18 cellular contexts compared by ENCODE assay signal in genomic region chr17:7120123-7120522, GRCh38. TPM values are rescaled to one million over a fixed set of nuclear protein-coding genes. Genes with fewer than 3 reads are reported as not detected.
DNase-seq lines count a peak whose midpoint lies in the region; ATAC-seq, FAIRE-seq and TF ChIP-seq lines count a peak whose summit lies in the region.
"Had no signal": no experiment of that assay in that cellular context is flagged by ENCODE, and none has a peak within 500 bp of the region (broad histone marks: within the 10 kb centered on the region; RNA-seq: fewer than 3 reads in every experiment).

No MANE protein-coding gene starts in this region.

- H3K9ac ChIP-seq in SK-N-MC (ENCODE audit: insufficient read length): peak overlapping the region; percentile 37
- H3K9ac ChIP-seq: BLaER1 had no signal

- no peak for TF ChIP-seq POLR2A in GM12892 (IDR thresholded peaks at IDR 0.05; ENCODE audit: low read depth, low read length)
- TF ChIP-seq POLR2A in testis (IDR thresholded peaks at IDR 0.05): no peak

- H3K36me3 ChIP-seq in SK-N-MC (ENCODE audit: insufficient read depth, low read length) (no peaks in the 10 kb centered on the region), testis (ENCODE audit: low read depth, missing control alignments) (no peaks in the 10 kb centered on the region)
- H3K36me3 ChIP-seq: BLaER1 had no signal

- peak overlapping the region in 1 of 3 experiments; percentile 27 for H3K4me3 Mint-ChIP-seq in nephron

- H3K27me3 Mint-ChIP-seq in nephron (ENCODE audit: low read depth): peaks cover 3% of the 10 kb centered on the region

- H3K27ac ChIP-seq in SK-N-MC (no peak overlapping the region), testis (peak overlapping the region; percentile 39 to 54)
- H3K27ac ChIP-seq: A549, BLaER1 had no signal

- intact Hi-C loops in testis (cut with DNase I; ENCODE audit: low total_unique reads): no loop called here

- DNase-seq in GM12892 (ENCODE audit: insufficient read length): no peak
- no peak for DNase-seq in SK-N-MC (ENCODE audit: low read depth, low spot score)
- DNase-seq in testis: no peak
- no peak for DNase-seq in NCI-H226
- DNase-seq in activated gamma-delta T cell (lab: John Stamatoyannopoulos, UW): no peak
- DNase-seq: CD4-positive, alpha-beta memory T cell; DMS79; IMR-90 had no signal

- H3K36me3 Mint-ChIP-seq in nephron (ENCODE audit: low read depth): no peaks in the 10 kb centered on the region
- H3K36me3 Mint-ChIP-seq: CD4-positive, alpha-beta memory T cell had no signal

- H3K27me3 ChIP-seq in testis: no peaks in the 10 kb centered on the region
- H3K27me3 ChIP-seq: BLaER1 had no signal

- peaks cover 24% of the 10 kb centered on the region for H3K4me1 Mint-ChIP-seq in nephron
- H3K4me1 Mint-ChIP-seq: CD4-positive, alpha-beta memory T cell had no signal

- ATAC-seq in HG03196 (IDR thresholded peaks at IDR 0.05; ENCODE audit: unreplicated experiment): no peak
- ATAC-seq: A549, GM12878, HCT116 had no signal

- peaks cover 10% of the 10 kb centered on the region for H3K4me1 ChIP-seq in testis

- H3K27ac Mint-ChIP-seq in nephron: peak overlapping the region; percentile 68 to 83 (median 79)

- FAIRE-seq in GM12892 (lab: Jason Lieb, UNC): peak; percentile 30
- FAIRE-seq: GM12878, GM19239 had no signal

- TF ChIP-seq CTCF in nephron (IDR thresholded peaks at IDR 0.05; ENCODE audit: unreplicated experiment in 3 of 3): no peak
- no peak for TF ChIP-seq CTCF in testis (IDR thresholded peaks at IDR 0.05)

- H3K4me3 ChIP-seq in SK-N-MC: no peak overlapping the region
- no peak overlapping the region for H3K4me3 ChIP-seq in testis
- H3K4me3 ChIP-seq: A549, BLaER1, GM12878 had no signal

- 52% methylated on average over 2 of the region's 2 CpGs for WGBS in testis, 2 donors

- H3K9me3 ChIP-seq in SK-N-MC (ENCODE audit: low read depth, low read length) (no peaks in the 10 kb centered on the region), testis (no peaks in the 10 kb centered on the region)
- H3K9me3 ChIP-seq: A549, BLaER1 had no signal

- H3K9me3 Mint-ChIP-seq in nephron: no peaks in the 10 kb centered on the region
- H3K9me3 Mint-ChIP-seq: CD4-positive, alpha-beta memory T cell had no signal

RNA-seq across cellular contexts. Expression of gene ASGR2, which starts 5.5 kb away (rescaled TPM):
- 0.32 TPM for polyA plus RNA-seq in GM12892 (2012; ENCODE audit: missing spikeins)
- total RNA-seq in testis: 1 to 10 TPM in 1 of 2 donors, under 1 TPM in 1; 0.47 to 1.1 TPM
- polyA plus RNA-seq in testis (ENCODE audit: insufficient read depth, low read depth, low replicate concordance): 2.6 TPM
- total RNA-seq: CD4-positive, alpha-beta memory T cell; G401; GM12878; IMR-90 had no signal
- polyA plus RNA-seq: AG04450; CD4-positive, alpha-beta memory T cell; GM12878; IMR-90 had no signal

RNA-seq across cellular contexts. Expression of gene CLEC10A, which starts 40.1 kb away (rescaled TPM):
- not detected for polyA plus RNA-seq in GM12892 (2012; ENCODE audit: missing spikeins)
- total RNA-seq in testis: 1 to 10 TPM; 3.5 to 3.8 TPM
- 11.7 TPM for polyA plus RNA-seq in testis (ENCODE audit: insufficient read depth, low read depth, low replicate concordance)
- total RNA-seq: G401, GM12878, H4, IMR-90 had no signal
- polyA plus RNA-seq: A549; AG04450; CD4-positive, alpha-beta memory T cell; GM12878; IMR-90 had no signal

RNA-seq across cellular contexts. Expression of gene ASGR1, which starts 59.0 kb away (rescaled TPM):
- not detected for polyA plus RNA-seq in GM12892 (2012; ENCODE audit: missing spikeins)
- 10 to 100 TPM; 11.5 to 19.1 TPM for total RNA-seq in testis
- polyA plus RNA-seq in testis (ENCODE audit: insufficient read depth, low read depth, low replicate concordance): 21.3 TPM
- total RNA-seq: CD4-positive, alpha-beta memory T cell had no signal
- polyA plus RNA-seq: CD4-positive, alpha-beta memory T cell had no signal
